In the genomic region with DNA sequence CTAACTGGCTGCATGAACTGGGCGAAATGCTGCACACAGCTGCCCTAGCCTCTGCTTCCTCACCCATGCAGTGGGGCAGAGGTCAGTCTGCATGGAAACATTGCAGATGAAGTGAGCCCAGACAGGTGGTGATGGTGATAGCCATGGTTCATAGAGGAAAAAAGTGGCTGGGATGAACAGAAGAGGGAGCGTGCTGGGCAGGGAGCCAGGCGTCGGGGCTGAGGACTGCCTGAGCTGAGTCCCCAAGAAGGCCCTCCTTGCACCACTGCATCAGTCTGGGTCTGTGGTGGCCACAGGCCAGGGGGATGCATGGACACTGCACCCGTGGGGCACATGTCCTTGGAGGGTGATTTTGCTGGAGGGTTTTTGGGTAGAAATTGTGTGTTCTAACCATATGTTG, we compare ENCODE assay signal across 14 cellular contexts.
A peak's percentile ranks its signal among the peaks of the same experiment; 100 is the strongest.
DNase-seq lines count a peak whose midpoint lies in the region; ATAC-seq and TF ChIP-seq lines count a peak whose summit lies in the region.
"Had no signal": no experiment of that assay in that cellular context is flagged by ENCODE, and none has a peak within 500 bp of the region (broad histone marks: within the 10 kb centered on the region; RNA-seq: fewer than 3 reads in every experiment).

No MANE protein-coding gene starts in this region.

- no peaks in the 10 kb centered on the region for H3K27me3 Mint-ChIP-seq in osteocyte (ENCODE audit: unreplicated experiment)
- H3K27me3 Mint-ChIP-seq in naive thymus-derived CD8-positive, alpha-beta T cell = no peaks in the 10 kb centered on the region

- no peak for ATAC-seq in naive thymus-derived CD8-positive, alpha-beta T cell
- ATAC-seq in GM18861 (IDR thresholded peaks at IDR 0.05; ENCODE audit: unreplicated experiment) = no peak
- ATAC-seq: CD8-positive, alpha-beta T cell; Right ventricle myocardium inferior had no signal

- intact Hi-C loops in cardiac septum (cut with DNase I) (no loop called here), left ventricle myocardium inferior (cut with micrococcal nuclease) (no loop called here)

- DNase-seq in cardiac septum (ENCODE audit: low spot score) (peak; percentile 70), left ventricle myocardium inferior (no peak), osteocyte (ENCODE audit: extremely low spot score, unreplicated experiment) (peak; percentile 70)
- peak; percentile 23 for DNase-seq in activated CD8-positive, alpha-beta memory T cell treated with anti-CD3 and anti-CD28 coated beads, Interleukin-2, amount 50 U/mL, for 48 hours
- no peak for DNase-seq in naive thymus-derived CD8-positive, alpha-beta T cell
- DNase-seq in stimulated activated CD4-positive, alpha-beta T cell treated with anti-CD3 and anti-CD28 coated beads, Interleukin-12 subunit alpha, Interleukin-12 subunit beta, amount 100 ng/mL, for 4 hours = no peak
- DNase-seq: BE2C, Karpas-422, MM.1S, NCI-H187 treated with DMSO at 0.1 percent for 48 hours, NCI-H446 had no signal

- no peak overlapping the region for H3K27ac ChIP-seq in left ventricle myocardium inferior (replicated peaks)

- H3K27ac Mint-ChIP-seq in osteocyte (ENCODE audit: unreplicated experiment) = no peak overlapping the region
- no peak overlapping the region for H3K27ac Mint-ChIP-seq in naive thymus-derived CD8-positive, alpha-beta T cell
- H3K27ac Mint-ChIP-seq: CD8-positive, alpha-beta T cell had no signal

- peaks cover 35% of the 10 kb centered on the region for H3K4me1 ChIP-seq in left ventricle myocardium inferior

- POLR2A ChIA-PET in naive thymus-derived CD8-positive, alpha-beta T cell (lab: Charles Lee) = no interaction called here

- peaks cover 21% of the 10 kb centered on the region for H3K27me3 ChIP-seq in left ventricle myocardium inferior (ENCODE audit: low read depth)
- H3K27me3 ChIP-seq: BE2C had no signal

- TF ChIP-seq CTCF in left ventricle myocardium inferior (IDR thresholded peaks at IDR 0.05; ENCODE audit: borderline replicate concordance) (no peak), osteocyte (IDR thresholded peaks at IDR 0.05) (no peak)

- H3K4me1 Mint-ChIP-seq in osteocyte (ENCODE audit: unreplicated experiment) = peaks cover 2% of the 10 kb centered on the region
- peaks cover 8 to 16% (median 13%) of the 10 kb centered on the region in 4 donors for H3K4me1 Mint-ChIP-seq in naive thymus-derived CD8-positive, alpha-beta T cell

- H3K9me3 ChIP-seq in left ventricle myocardium inferior (replicated peaks) = no peaks in the 10 kb centered on the region
- H3K9me3 ChIP-seq: BE2C had no signal

- H3K4me3 ChIP-seq in left ventricle myocardium inferior = no peak overlapping the region

- H3K36me3 ChIP-seq in left ventricle myocardium inferior = no peaks in the 10 kb centered on the region

- no peaks in the 10 kb centered on the region for H3K9me3 Mint-ChIP-seq in osteocyte (ENCODE audit: unreplicated experiment)
- H3K9me3 Mint-ChIP-seq in naive thymus-derived CD8-positive, alpha-beta T cell = no peaks in the 10 kb centered on the region
- H3K9me3 Mint-ChIP-seq: CD8-positive, alpha-beta T cell had no signal

- no peak overlapping the region for H3K4me3 Mint-ChIP-seq in osteocyte (ENCODE audit: unreplicated experiment)
- H3K4me3 Mint-ChIP-seq in naive thymus-derived CD8-positive, alpha-beta T cell = no peak overlapping the region
- H3K4me3 Mint-ChIP-seq: CD8-positive, alpha-beta T cell had no signal

- H3K36me3 Mint-ChIP-seq in osteocyte (ENCODE audit: unreplicated experiment) = peaks cover 15% of the 10 kb centered on the region
- peaks cover 0 to 2% (median 0%) of the 10 kb centered on the region in 3 donors for H3K36me3 Mint-ChIP-seq in naive thymus-derived CD8-positive, alpha-beta T cell
- H3K36me3 Mint-ChIP-seq: CD8-positive, alpha-beta T cell had no signal

Comparison
In these comparisons a context has a peak if more than half of its experiments do, and no peak if none do; other contexts are left out.
1. DNase-seq: peak in cardiac septum (single experiment), activated CD8-positive, alpha-beta memory T cell treated with anti-CD3 and anti-CD28 coated beads, Interleukin-2, amount 50 U/mL, for 48 hours (single experiment) and osteocyte (single experiment); none in left ventricle myocardium inferior (single experiment), naive thymus-derived CD8-positive, alpha-beta T cell (0 of 10) and stimulated activated CD4-positive, alpha-beta T cell treated with anti-CD3 and anti-CD28 coated beads, Interleukin-12 subunit alpha, Interleukin-12 subunit beta, amount 100 ng/mL, for 4 hours (single experiment).